24 cellular contexts compared by ENCODE assay signal in the genomic region with DNA sequence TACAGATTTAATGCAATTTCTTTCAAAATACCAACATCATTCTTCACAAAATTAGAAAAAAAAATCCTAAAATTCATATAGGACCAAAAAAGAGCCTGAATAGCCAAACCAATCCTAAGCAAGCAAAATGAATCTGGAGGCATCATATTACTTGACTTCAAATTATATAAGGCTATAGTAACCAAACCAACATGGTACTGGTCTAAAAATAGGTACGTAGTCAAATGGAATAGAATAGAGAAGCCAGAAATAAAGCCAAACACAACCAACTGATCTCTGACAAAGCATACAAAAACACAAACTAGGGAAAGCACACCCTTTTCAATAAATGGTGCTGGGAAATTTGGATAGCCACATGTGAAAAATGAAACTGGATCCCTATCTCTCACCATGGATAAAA.
DNase-seq lines count a peak whose midpoint lies in the region; ATAC-seq and TF ChIP-seq lines count a peak whose summit lies in the region.
"Had no signal": no experiment of that assay in that cellular context is flagged by ENCODE, and none has a peak within 500 bp of the region (broad histone marks: within the 10 kb centered on the region; RNA-seq: fewer than 3 reads in every experiment).

No MANE protein-coding gene starts in this region.

- TF ChIP-seq EP300 in esophagus muscularis mucosa (IDR thresholded peaks at IDR 0.05) = no peak

- no peak for TF ChIP-seq CTCF in esophagus muscularis mucosa (IDR thresholded peaks at IDR 0.05)
- no peak for TF ChIP-seq CTCF in gastrocnemius medialis (IDR thresholded peaks at IDR 0.05 in 4 of 5, conservative IDR thresholded peaks at IDR 0.05 in 1 of 5)
- no peak for TF ChIP-seq CTCF in thyroid gland (IDR thresholded peaks at IDR 0.05)

- H3K4me3 Mint-ChIP-seq in effector memory CD8-positive, alpha-beta T cell = no peak overlapping the region
- H3K4me3 Mint-ChIP-seq: CD14-positive monocyte; CD4-positive, alpha-beta memory T cell; CD4-positive, CD25-positive, alpha-beta regulatory T cell; CD8-positive, alpha-beta memory T cell had no signal

- no peaks in the 10 kb centered on the region for H3K27me3 ChIP-seq in esophagus muscularis mucosa
- H3K27me3 ChIP-seq in gastrocnemius medialis = no peaks in the 10 kb centered on the region
- H3K27me3 ChIP-seq in thyroid gland = no peaks in the 10 kb centered on the region
- H3K27me3 ChIP-seq: BE2C, BLaER1 had no signal

- H3K4me3 ChIP-seq in esophagus muscularis mucosa = no peak overlapping the region
- H3K4me3 ChIP-seq in gastrocnemius medialis = no peak overlapping the region
- no peak overlapping the region for H3K4me3 ChIP-seq in thyroid gland (replicated peaks in 1 of 3)
- H3K4me3 ChIP-seq: BLaER1, GM12878 had no signal

- H3K4me1 ChIP-seq in esophagus muscularis mucosa (peaks cover 0 to 6% (median 0%) of the 10 kb centered on the region in 4 donors), gastrocnemius medialis (peaks cover 2 to 38% of the 10 kb centered on the region in 2 donors), thyroid gland (no peaks in the 10 kb centered on the region)
- H3K4me1 ChIP-seq: BE2C, BLaER1 had no signal

- H3K4me1 Mint-ChIP-seq in effector memory CD8-positive, alpha-beta T cell (ENCODE audit: low read depth in 2 of 2) = no peaks in the 10 kb centered on the region
- H3K4me1 Mint-ChIP-seq: CD14-positive monocyte; CD4-positive, alpha-beta memory T cell; CD4-positive, CD25-positive, alpha-beta regulatory T cell; CD8-positive, alpha-beta memory T cell had no signal

- no peaks in the 10 kb centered on the region for H3K36me3 Mint-ChIP-seq in effector memory CD8-positive, alpha-beta T cell (ENCODE audit: insufficient read depth)
- H3K36me3 Mint-ChIP-seq: CD14-positive monocyte; CD4-positive, alpha-beta memory T cell; CD4-positive, CD25-positive, alpha-beta regulatory T cell; CD8-positive, alpha-beta memory T cell had no signal

- whole genome bisulfite sequencing in esophagus muscularis mucosa = 76% methylated on average over 1 of the region's 1 CpG
- 87 to 96% methylated on average over 1 of the region's 1 CpG for WGBS in thyroid gland, 2 donors

- intact Hi-C loops in esophagus muscularis mucosa (cut with DNase I) = no loop called here
- intact Hi-C loops in gastrocnemius medialis (cut with DNase I; ENCODE audit: low total_unique reads) = no loop called here
- intact Hi-C loops in thyroid gland (cut with DNase I) = no loop called here

- H3K27ac Mint-ChIP-seq in effector memory CD8-positive, alpha-beta T cell = no peak overlapping the region
- H3K27ac Mint-ChIP-seq: CD14-positive monocyte; CD4-positive, CD25-positive, alpha-beta regulatory T cell; CD8-positive, alpha-beta memory T cell had no signal

- H3K36me3 ChIP-seq in esophagus muscularis mucosa = no peaks in the 10 kb centered on the region
- H3K36me3 ChIP-seq in gastrocnemius medialis = no peaks in the 10 kb centered on the region
- no peaks in the 10 kb centered on the region for H3K36me3 ChIP-seq in thyroid gland
- H3K36me3 ChIP-seq: BE2C, BLaER1 had no signal

- H3K9me3 ChIP-seq in esophagus muscularis mucosa (peaks cover 0 to 7% (median 0%) of the 10 kb centered on the region in 4 donors), gastrocnemius medialis (no peaks in the 10 kb centered on the region), thyroid gland (no peaks in the 10 kb centered on the region)
- H3K9me3 ChIP-seq: BE2C, BLaER1 had no signal

- DNase-seq in esophagus muscularis mucosa (ENCODE audit: extremely low spot score) = peak; percentile 0
- DNase-seq in myocyte (ENCODE audit: low read depth) = peak; percentile 41
- DNase-seq in gastrocnemius medialis = no peak
- no peak for DNase-seq in thyroid gland
- DNase-seq in effector memory CD8-positive, alpha-beta T cell = no peak
- DNase-seq in stimulated activated CD4-positive, alpha-beta T cell treated with anti-CD3 and anti-CD28 coated beads, Interleukin-15, amount 100 ng/mL, for 24 hours = no peak
- DNase-seq: 8988T; ACHN; BE2C; C1 segment of cervical spinal cord; CD4-positive, alpha-beta memory T cell; CD4-positive, CD25-positive, alpha-beta regulatory T cell; CD8-positive, alpha-beta memory T cell; COR-L47; DMS 273 treated with DMSO at 0.1 percent for 48 hours; DMS153; DMS53; DMS79; DND-41; EL; GDM1 had no signal

- peak; percentile 62 to 72 for ATAC-seq in gastrocnemius medialis
- no peak for ATAC-seq in effector memory CD8-positive, alpha-beta T cell (replicated peaks)
- ATAC-seq: GM12878 had no signal

- H3K9me3 Mint-ChIP-seq in effector memory CD8-positive, alpha-beta T cell = no peaks in the 10 kb centered on the region

- peaks cover 27 to 56% of the 10 kb centered on the region in 2 donors for H3K27me3 Mint-ChIP-seq in effector memory CD8-positive, alpha-beta T cell

- in situ Hi-C loops in gastrocnemius medialis (cut with MboI; ENCODE audit: low sequenced_read_pairs in 4 of 4) = no loop called here

- TF ChIP-seq POLR2A in esophagus muscularis mucosa (IDR thresholded peaks at IDR 0.05; ENCODE audit: low read depth) = no peak
- no peak for TF ChIP-seq POLR2A in gastrocnemius medialis (IDR thresholded peaks at IDR 0.05)
- no peak for TF ChIP-seq POLR2A in thyroid gland (IDR thresholded peaks at IDR 0.05)

- H3K27ac ChIP-seq in esophagus muscularis mucosa (replicated peaks in 1 of 4) (no peak overlapping the region), gastrocnemius medialis (peak overlapping the region in 3 of 4 donors; percentile 14 to 49 (median 38)), thyroid gland (no peak overlapping the region)
- H3K27ac ChIP-seq: BLaER1 had no signal

Comparison
In these comparisons a context has a peak if more than half of its experiments do, and no peak if none do; other contexts are left out.
1. DNase-seq: peak in esophagus muscularis mucosa (single experiment) and myocyte (single experiment); none in gastrocnemius medialis (0 of 2), thyroid gland (0 of 2), effector memory CD8-positive, alpha-beta T cell (0 of 3) and stimulated activated CD4-positive, alpha-beta T cell treated with anti-CD3 and anti-CD28 coated beads, Interleukin-15, amount 100 ng/mL, for 24 hours (single experiment).
2. H3K27ac ChIP-seq: peak in gastrocnemius medialis (3 of 4); none in esophagus muscularis mucosa (0 of 4) and thyroid gland (0 of 3).